Comparison of ENCODE assay signal across 12 cellular contexts in the genomic region with DNA sequence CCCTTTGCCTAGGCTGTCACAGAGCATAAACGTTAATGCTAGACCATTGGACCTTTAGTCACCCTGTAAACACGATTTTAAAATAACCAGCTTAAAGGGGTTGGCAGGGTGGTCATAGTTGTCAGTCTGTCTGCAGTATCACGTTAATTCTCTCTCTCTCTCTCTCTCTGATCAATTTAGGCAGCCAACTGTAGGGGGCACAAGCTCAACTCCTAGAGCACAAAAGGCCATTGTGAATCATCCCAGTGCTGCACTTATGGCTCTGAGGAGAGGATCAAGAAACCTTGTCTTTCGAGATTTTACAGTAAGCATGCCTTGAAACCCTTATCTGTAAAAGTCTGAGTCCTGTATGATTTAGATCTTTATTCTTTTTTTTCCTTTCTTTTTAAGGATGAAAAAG.
DNase-seq lines count a peak whose midpoint lies in the region; ATAC-seq and TF ChIP-seq lines count a peak whose summit lies in the region.
"Had no signal": no experiment of that assay in that cellular context is flagged by ENCODE, and none has a peak within 500 bp of the region (broad histone marks: within the 10 kb centered on the region; RNA-seq: fewer than 3 reads in every experiment).

No MANE protein-coding gene starts in this region.

- peaks cover 35% of the 10 kb centered on the region for H3K4me1 Mint-ChIP-seq in activated naive CD4-positive, alpha-beta T cell treated with anti-CD3 and anti-CD28 coated beads for 36 hours (ENCODE audit: low read depth)
- peaks cover 22% of the 10 kb centered on the region for H3K4me1 Mint-ChIP-seq in activated naive CD4-positive, alpha-beta T cell treated with anti-CD3 and anti-CD28 coated beads, Interleukin-2, amount 10 ng/mL, durations not matched to agents 7 days and 5 days
- peaks cover 15 to 27% (median 23%) of the 10 kb centered on the region in 4 donors for H3K4me1 Mint-ChIP-seq in CD4-positive, alpha-beta memory T cell
- no peaks in the 10 kb centered on the region for H3K4me1 Mint-ChIP-seq in stimulated activated naive B cell treated with anti-CD40 and anti-IgM and Interleukin-4, amounts not matched to agents 10 μg/mL and 1 μg/mL and 100 μg/mL, for 72 hours
- H3K4me1 Mint-ChIP-seq: stimulated activated effector memory CD8-positive, alpha-beta T cell treated with anti-CD3 and anti-CD28 coated beads, Interleukin-12 subunit alpha, Interleukin-12 subunit beta, amount 100 ng/mL, for 72 hours had no signal

- ATAC-seq in PC-3 (no peak), HG03108 (IDR thresholded peaks at IDR 0.05; ENCODE audit: unreplicated experiment) (no peak)
- no peak for ATAC-seq in stimulated activated naive B cell treated with anti-CD40 and anti-IgM and Interleukin-4, amounts not matched to agents 10 μg/mL and 1 μg/mL and 100 μg/mL, for 72 hours (replicated peaks)
- ATAC-seq: stimulated activated effector memory CD8-positive, alpha-beta T cell treated with anti-CD3 and anti-CD28 coated beads, Interleukin-12 subunit alpha, Interleukin-12 subunit beta, amount 100 ng/mL, for 72 hours had no signal

- H3K9me3 ChIP-seq in PC-3 (ENCODE audit: low read length) (no peaks in the 10 kb centered on the region), testis (no peaks in the 10 kb centered on the region)
- no peaks in the 10 kb centered on the region for H3K9me3 ChIP-seq in CD4-positive, alpha-beta memory T cell (ENCODE audit: control insufficient read depth in 1 of 2, low read length in 2 of 2)

- peaks cover 43% of the 10 kb centered on the region for H3K36me3 Mint-ChIP-seq in activated naive CD4-positive, alpha-beta T cell treated with anti-CD3 and anti-CD28 coated beads for 36 hours (ENCODE audit: low read depth)
- peaks cover 57% of the 10 kb centered on the region for H3K36me3 Mint-ChIP-seq in activated naive CD4-positive, alpha-beta T cell treated with anti-CD3 and anti-CD28 coated beads, Interleukin-2, amount 10 ng/mL, durations not matched to agents 7 days and 5 days
- H3K36me3 Mint-ChIP-seq in CD4-positive, alpha-beta memory T cell: peaks cover 43 to 48% of the 10 kb centered on the region in 2 donors
- H3K36me3 Mint-ChIP-seq in stimulated activated naive B cell treated with anti-CD40 and anti-IgM and Interleukin-4, amounts not matched to agents 10 μg/mL and 1 μg/mL and 100 μg/mL, for 72 hours: peaks cover 25 to 41% of the 10 kb centered on the region in 2 donors

- BruUV-seq in PC-3 (replicated peaks; lab: Mats Ljungman, UMichigan): no TSS peak

- H3K36me3 ChIP-seq in PC-3 (ENCODE audit: low read depth, low read length) (peaks cover 14% of the 10 kb centered on the region), testis (ENCODE audit: low read depth, missing control alignments) (no peaks in the 10 kb centered on the region)
- H3K36me3 ChIP-seq in CD4-positive, alpha-beta memory T cell (ENCODE audit: insufficient read depth, low read length): peaks cover 28% of the 10 kb centered on the region

- intact Hi-C loops in activated naive CD4-positive, alpha-beta T cell treated with anti-CD3 and anti-CD28 coated beads for 36 hours (cut with micrococcal nuclease): loop anchor here (10.0 kb wide), 1 partner anchor 348 kb away; no protein-coding TSS in a partner anchor
- intact Hi-C loops in PC-3 (cut with micrococcal nuclease): no loop called here
- intact Hi-C loops in testis (cut with DNase I; ENCODE audit: low total_unique reads): no loop called here
- intact Hi-C loops in CD4-positive, alpha-beta memory T cell (cut with micrococcal nuclease): loop anchor here (5.0 kb wide), 1 partner anchor 351 kb away; no protein-coding TSS in a partner anchor

- peaks cover 3% of the 10 kb centered on the region for H3K9me3 Mint-ChIP-seq in activated naive CD4-positive, alpha-beta T cell treated with anti-CD3 and anti-CD28 coated beads for 36 hours
- H3K9me3 Mint-ChIP-seq in activated naive CD4-positive, alpha-beta T cell treated with anti-CD3 and anti-CD28 coated beads, Interleukin-2, amount 10 ng/mL, durations not matched to agents 7 days and 5 days: no peaks in the 10 kb centered on the region
- no peaks in the 10 kb centered on the region for H3K9me3 Mint-ChIP-seq in CD4-positive, alpha-beta memory T cell
- H3K9me3 Mint-ChIP-seq in stimulated activated naive B cell treated with anti-CD40 and anti-IgM and Interleukin-4, amounts not matched to agents 10 μg/mL and 1 μg/mL and 100 μg/mL, for 72 hours: peaks cover 3 to 4% of the 10 kb centered on the region in 2 donors
- H3K9me3 Mint-ChIP-seq: stimulated activated effector memory CD8-positive, alpha-beta T cell treated with anti-CD3 and anti-CD28 coated beads, Interleukin-12 subunit alpha, Interleukin-12 subunit beta, amount 100 ng/mL, for 72 hours had no signal

- H3K27ac ChIP-seq in PC-3 (ENCODE audit: low read length) (no peak overlapping the region), testis (no peak overlapping the region)
- H3K27ac ChIP-seq in CD4-positive, alpha-beta memory T cell (ENCODE audit: low read depth, low read length): no peak overlapping the region
- H3K27ac ChIP-seq: skin epidermis had no signal

- H3K4me2 ChIP-seq in PC-3 (ENCODE audit: low read length): no peak overlapping the region

- POLR2A ChIA-PET in PC-3 (lab: Charles Lee; ENCODE audit: unreplicated experiment): no interaction called here
- POLR2A ChIA-PET in CD4-positive, alpha-beta memory T cell (lab: Charles Lee; ENCODE audit: partially characterized antibody): no interaction called here

- no peaks in the 10 kb centered on the region for H4K20me1 ChIP-seq in PC-3 (ENCODE audit: low read length)

- H3F3A ChIP-seq in PC-3 (ENCODE audit: low read length, unreplicated experiment): no peaks in the 10 kb centered on the region

- H3K27ac Mint-ChIP-seq in activated naive CD4-positive, alpha-beta T cell treated with anti-CD3 and anti-CD28 coated beads for 36 hours: no peak overlapping the region
- no peak overlapping the region for H3K27ac Mint-ChIP-seq in activated naive CD4-positive, alpha-beta T cell treated with anti-CD3 and anti-CD28 coated beads, Interleukin-2, amount 10 ng/mL, durations not matched to agents 7 days and 5 days
- H3K27ac Mint-ChIP-seq in CD4-positive, alpha-beta memory T cell: no peak overlapping the region
- no peak overlapping the region for H3K27ac Mint-ChIP-seq in stimulated activated naive B cell treated with anti-CD40 and anti-IgM and Interleukin-4, amounts not matched to agents 10 μg/mL and 1 μg/mL and 100 μg/mL, for 72 hours
- H3K27ac Mint-ChIP-seq: stimulated activated effector memory CD8-positive, alpha-beta T cell treated with anti-CD3 and anti-CD28 coated beads, Interleukin-12 subunit alpha, Interleukin-12 subunit beta, amount 100 ng/mL, for 72 hours had no signal

- no peaks in the 10 kb centered on the region for H3K9me2 ChIP-seq in PC-3 (replicated peaks; ENCODE audit: low read length)

- H3K4me3 Mint-ChIP-seq in activated naive CD4-positive, alpha-beta T cell treated with anti-CD3 and anti-CD28 coated beads for 36 hours: no peak overlapping the region
- H3K4me3 Mint-ChIP-seq in activated naive CD4-positive, alpha-beta T cell treated with anti-CD3 and anti-CD28 coated beads, Interleukin-2, amount 10 ng/mL, durations not matched to agents 7 days and 5 days: no peak overlapping the region
- H3K4me3 Mint-ChIP-seq in CD4-positive, alpha-beta memory T cell: no peak overlapping the region
- H3K4me3 Mint-ChIP-seq in stimulated activated naive B cell treated with anti-CD40 and anti-IgM and Interleukin-4, amounts not matched to agents 10 μg/mL and 1 μg/mL and 100 μg/mL, for 72 hours: no peak overlapping the region
- H3K4me3 Mint-ChIP-seq: stimulated activated effector memory CD8-positive, alpha-beta T cell treated with anti-CD3 and anti-CD28 coated beads, Interleukin-12 subunit alpha, Interleukin-12 subunit beta, amount 100 ng/mL, for 72 hours had no signal

- no peaks in the 10 kb centered on the region for H3K79me2 ChIP-seq in PC-3 (ENCODE audit: low read length)

- no peaks in the 10 kb centered on the region for H3K27me3 ChIP-seq in PC-3 (ENCODE audit: low read length)
- no peaks in the 10 kb centered on the region for H3K27me3 ChIP-seq in testis
- H3K27me3 ChIP-seq in CD4-positive, alpha-beta memory T cell (ENCODE audit: insufficient read depth, low read length): no peaks in the 10 kb centered on the region

- WGBS in testis, 2 donors: 72 to 73% methylated on average over 4 of the region's 4 CpGs

- no peak overlapping the region for H2AFZ ChIP-seq in PC-3 (ENCODE audit: low read length)

- no peak overlapping the region for H3K4me3 ChIP-seq in PC-3 (ENCODE audit: low read length)
- no peak overlapping the region for H3K4me3 ChIP-seq in fibroblast of pulmonary artery (replicated peaks; ENCODE audit: low read depth, low read length)
- H3K4me3 ChIP-seq in testis: no peak overlapping the region
- no peak overlapping the region for H3K4me3 ChIP-seq in CD4-positive, alpha-beta memory T cell (ENCODE audit: low read length in 2 of 2)
- H3K4me3 ChIP-seq: skin epidermis had no signal

- CTCF ChIA-PET in activated naive CD4-positive, alpha-beta T cell treated with anti-CD3 and anti-CD28 coated beads for 36 hours (lab: Charles Lee): interaction anchor here (0.7 to 1.7 kb wide), 4 partner anchors 18 to 497 kb away, joined by 3 to 4 read pairs (median 4); no protein-coding TSS in a partner anchor
- CTCF ChIA-PET in activated naive CD4-positive, alpha-beta T cell treated with anti-CD3 and anti-CD28 coated beads, Interleukin-2, amount 10 ng/mL, durations not matched to agents 7 days and 5 days (lab: Charles Lee): no interaction called here
- CTCF ChIA-PET in PC-3 (lab: Charles Lee): no interaction called here
- CTCF ChIA-PET in CD4-positive, alpha-beta memory T cell (lab: Charles Lee; ENCODE audit: partially characterized antibody): no interaction called here

- DNase-seq in activated naive CD4-positive, alpha-beta T cell treated with anti-CD3 and anti-CD28 coated beads for 36 hours: peak; percentile 19
- no peak for DNase-seq in activated naive CD4-positive, alpha-beta T cell treated with anti-CD3 and anti-CD28 coated beads, Interleukin-2, amount 10 ng/mL, durations not matched to agents 7 days and 5 days
- DNase-seq in PC-3 (peak; percentile 27), fibroblast of pulmonary artery (ENCODE audit: low read depth) (peak; percentile 18), testis (peak; percentile 35)
- DNase-seq in CD4-positive, alpha-beta memory T cell: no peak
- DNase-seq in stimulated activated naive B cell treated with anti-CD40 and anti-IgM and Interleukin-4, amounts not matched to agents 10 μg/mL and 1 μg/mL and 100 μg/mL, for 72 hours: no peak
- DNase-seq: NCI-H146, SHP77 had no signal

- TF ChIP-seq POLR2A in testis (IDR thresholded peaks at IDR 0.05): no peak

- H3K4me1 ChIP-seq in PC-3 (ENCODE audit: insufficient read depth, low read length): no peaks in the 10 kb centered on the region
- no peaks in the 10 kb centered on the region for H3K4me1 ChIP-seq in testis
- peaks cover 15% of the 10 kb centered on the region for H3K4me1 ChIP-seq in CD4-positive, alpha-beta memory T cell (ENCODE audit: insufficient read depth, low read length)

- TF ChIP-seq CTCF in PC-3 (conservative IDR thresholded peaks at IDR 0.05; ENCODE audit: low read depth, low read length) (peak; percentile 50), fibroblast of pulmonary artery (IDR thresholded peaks at IDR 0.05; ENCODE audit: low read length, missing control alignments) (peak; percentile 26), testis (IDR thresholded peaks at IDR 0.05) (no peak)

- no peak overlapping the region for H3K9ac ChIP-seq in PC-3 (ENCODE audit: low read length)

- no peaks in the 10 kb centered on the region for H3K27me3 Mint-ChIP-seq in activated naive CD4-positive, alpha-beta T cell treated with anti-CD3 and anti-CD28 coated beads for 36 hours (ENCODE audit: low read depth)
- H3K27me3 Mint-ChIP-seq in activated naive CD4-positive, alpha-beta T cell treated with anti-CD3 and anti-CD28 coated beads, Interleukin-2, amount 10 ng/mL, durations not matched to agents 7 days and 5 days: no peaks in the 10 kb centered on the region
- H3K27me3 Mint-ChIP-seq in CD4-positive, alpha-beta memory T cell: no peaks in the 10 kb centered on the region
- H3K27me3 Mint-ChIP-seq in stimulated activated naive B cell treated with anti-CD40 and anti-IgM and Interleukin-4, amounts not matched to agents 10 μg/mL and 1 μg/mL and 100 μg/mL, for 72 hours: no peaks in the 10 kb centered on the region

Comparison
In these comparisons a context has a peak if more than half of its experiments do, and no peak if none do; other contexts are left out.
1. DNase-seq: peak in activated naive CD4-positive, alpha-beta T cell treated with anti-CD3 and anti-CD28 coated beads for 36 hours (single experiment), PC-3 (single experiment), fibroblast of pulmonary artery (single experiment) and testis (single experiment); none in activated naive CD4-positive, alpha-beta T cell treated with anti-CD3 and anti-CD28 coated beads, Interleukin-2, amount 10 ng/mL, durations not matched to agents 7 days and 5 days (single experiment), CD4-positive, alpha-beta memory T cell (0 of 5) and stimulated activated naive B cell treated with anti-CD40 and anti-IgM and Interleukin-4, amounts not matched to agents 10 μg/mL and 1 μg/mL and 100 μg/mL, for 72 hours (single experiment).
2. CTCF ChIP-seq: peak in PC-3 (single experiment) and fibroblast of pulmonary artery (single experiment); none in testis (0 of 3).
3. intact Hi-C loops: an anchor here in activated naive CD4-positive, alpha-beta T cell treated with anti-CD3 and anti-CD28 coated beads for 36 hours (10.0 kb wide) and CD4-positive, alpha-beta memory T cell (5.0 kb wide); none called in PC-3 and testis.